Comparison of ENCODE assay signal across 12 cellular contexts in genomic region chr3:188292827-188293226, GRCh38.
"Had no signal": no experiment of that assay in that cellular context is flagged by ENCODE, and none has a peak within 500 bp of the region (broad histone marks: within the 10 kb centered on the region; RNA-seq: fewer than 3 reads in every experiment).

No MANE protein-coding gene starts in this region.

- H3K4me3 ChIP-seq: esophagus squamous epithelium had no signal

- H3K9me3 ChIP-seq: esophagus squamous epithelium had no signal

- DNase-seq: activated CD4-positive, CD25-positive, alpha-beta regulatory T cell treated with anti-CD3 and anti-CD28 coated beads, Interleukin-2, amount 50 U/mL, for 72 hours; activated effector memory CD4-positive, alpha-beta T cell treated with Interleukin-2 at 50 U/mL for 16 hours; activated naive CD4-positive, alpha-beta T cell treated with anti-CD3 and anti-CD28 coated beads, Interleukin-2, amount 50 U/mL, for 16 hours; esophagus squamous epithelium; glutamatergic neuron; hypothalamus; kidney; left ventricle myocardium superior; mesenchymal stem cell; substantia nigra; trophoblast cell had no signal

- H3K27me3 ChIP-seq: esophagus squamous epithelium had no signal

- ATAC-seq: left ventricle myocardium superior; stimulated activated memory B cell treated with anti-CD40 and anti-IgM and Interleukin-4, amounts not matched to agents 10 μg/mL and 1 μg/mL and 100 μg/mL, for 72 hours had no signal
